30 cellular contexts compared by ENCODE assay signal in genomic region chr7:7335215-7335614, GRCh38.
"Had no signal": no experiment of that assay in that cellular context is flagged by ENCODE, and none has a peak within 500 bp of the region (broad histone marks: within the 10 kb centered on the region; RNA-seq: fewer than 3 reads in every experiment).

No MANE protein-coding gene starts in this region.

- H3K27me3 ChIP-seq: breast epithelium had no signal

- DNase-seq: activated CD4-positive, alpha-beta memory T cell treated with anti-CD3 and anti-CD28 coated beads, Interleukin-2, amount 10 ng/mL, durations not matched to agents 7 days and 5 days; activated CD4-positive, alpha-beta T cell treated with anti-CD3 and anti-CD28 coated beads, Interleukin-2, amount 50 U/mL, for 1 hour; activated gamma-delta T cell; activated naive CD4-positive, alpha-beta T cell treated with anti-CD3 and anti-CD28 coated beads for 36 hours; activated T-cell treated with anti-CD3 and anti-CD28 coated beads for 4 hours; aorta; caudate nucleus; MG63; MV-4-11; NCI-H1092 treated with DMSO at 0.1 percent for 48 hours; NCI-H1417 treated with DMSO at 0.1 percent for 48 hours; NCI-H1694; NCI-H2029; NCI-H2107; NCI-H2171 treated with DMSO at 0.1 percent for 48 hours; NCI-H345; NCI-H510A; NCI-H526 treated with DMSO at 0.1 percent for 48 hours; NK-92 treated with Interleukin-12 subunit alpha and Interleukin-12 subunit beta, amount 100 ng/mL, for 24 hours; OCI-M1; RPMI8226; T-helper 1 cell had no signal

- H3K9ac ChIP-seq: KMS-11 had no signal

- H3K27ac ChIP-seq: breast epithelium, KMS-11, SK-N-MC had no signal

- H3K27ac Mint-ChIP-seq: activated CD4-positive, alpha-beta memory T cell treated with anti-CD3 and anti-CD28 coated beads, Interleukin-2, amount 10 ng/mL, durations not matched to agents 7 days and 5 days; activated naive CD4-positive, alpha-beta T cell treated with anti-CD3 and anti-CD28 coated beads for 36 hours; activated naive CD8-positive, alpha-beta T cell; WTC11 had no signal

- H3K36me3 ChIP-seq: breast epithelium, MG63 had no signal

- H3K36me3 Mint-ChIP-seq: activated naive CD8-positive, alpha-beta T cell; WTC11 had no signal

- H3K27me3 Mint-ChIP-seq: activated naive CD8-positive, alpha-beta T cell had no signal

- H3K9me3 Mint-ChIP-seq: activated CD4-positive, alpha-beta memory T cell treated with anti-CD3 and anti-CD28 coated beads, Interleukin-2, amount 10 ng/mL, durations not matched to agents 7 days and 5 days; activated naive CD4-positive, alpha-beta T cell treated with anti-CD3 and anti-CD28 coated beads for 36 hours had no signal

- H3K4me2 ChIP-seq: KMS-11 had no signal

- H3K4me3 ChIP-seq: breast epithelium, MG63, SK-N-MC had no signal

- ATAC-seq: HepG2, Panc1, Right ventricle myocardium inferior, WTC11 had no signal

- H3K4me3 Mint-ChIP-seq: activated CD4-positive, alpha-beta memory T cell treated with anti-CD3 and anti-CD28 coated beads, Interleukin-2, amount 10 ng/mL, durations not matched to agents 7 days and 5 days; activated naive CD4-positive, alpha-beta T cell treated with anti-CD3 and anti-CD28 coated beads for 36 hours; activated naive CD8-positive, alpha-beta T cell; WTC11 had no signal

- H3K4me1 ChIP-seq: breast epithelium had no signal

- H3K9me3 ChIP-seq: breast epithelium, MG63 had no signal
